ENCODE assay signal across 22 cellular contexts in genomic region chr10:61967298-61967697, GRCh38.
DNase-seq lines count a peak whose midpoint lies in the region; ATAC-seq and TF ChIP-seq lines count a peak whose summit lies in the region.
"Had no signal": no experiment of that assay in that cellular context is flagged by ENCODE, and none has a peak within 500 bp of the region (broad histone marks: within the 10 kb centered on the region; RNA-seq: fewer than 3 reads in every experiment).

No MANE protein-coding gene starts in this region.

- H3K9me3 ChIP-seq in Caco-2 = no peaks in the 10 kb centered on the region

- CTCF ChIA-PET in Caco-2 (lab: Charles Lee) (no interaction called here), activated B cell treated with CpG ODN at 0.5 μM for 24 hours (lab: Charles Lee) (interaction anchor here (0.7 to 1.3 kb wide), 2 partner anchors 52 to 71 kb away, joined by 3 to 6 read pairs; no protein-coding TSS in a partner anchor)

- no peak for DNase-seq in activated CD4-positive, alpha-beta T cell treated with anti-CD3 and anti-CD28 coated beads, Interleukin-2, amount 10 ng/mL, durations not matched to agents 24 days and 14 days
- no peak for DNase-seq in activated CD4-positive, alpha-beta T cell treated with anti-CD3 and anti-CD28 coated beads for 48 hours
- DNase-seq in Caco-2 = no peak
- no peak for DNase-seq in activated B cell treated with CpG ODN at 0.5 μM for 24 hours
- no peak for DNase-seq in omental fat pad (ENCODE audit: low spot score)
- DNase-seq: 8988T; CD4-positive, CD25-positive, alpha-beta regulatory T cell; COR-L47; NCI-H1105 treated with DMSO at 0.1 percent for 48 hours; NCI-H187; NCI-H2107; NCI-H2227 treated with DMSO at 0.1 percent for 48 hours; NCI-H524; NCI-H82; PC-3; RPMI8226; SHP77 treated with DMSO at 0.1 percent for 48 hours had no signal

- peaks cover 68% of the 10 kb centered on the region for H3K36me3 Mint-ChIP-seq in activated CD4-positive, alpha-beta T cell treated with anti-CD3 and anti-CD28 coated beads, Interleukin-2, amount 10 ng/mL, durations not matched to agents 24 days and 14 days (ENCODE audit: low read depth)
- peaks cover 91% of the 10 kb centered on the region for H3K36me3 Mint-ChIP-seq in Caco-2 (ENCODE audit: insufficient read depth, unreplicated experiment)
- peaks cover 67% of the 10 kb centered on the region for H3K36me3 Mint-ChIP-seq in activated B cell treated with CpG ODN at 0.5 μM for 24 hours (ENCODE audit: low read depth)
- H3K36me3 Mint-ChIP-seq in nephron (ENCODE audit: low read depth) = peaks cover 41% of the 10 kb centered on the region

- no peak overlapping the region for H3K4me3 ChIP-seq in Caco-2 (ENCODE audit: low read depth, low read length)
- H3K4me3 ChIP-seq: GM23338, K562 had no signal

- no peak overlapping the region for H3K4me3 Mint-ChIP-seq in activated CD4-positive, alpha-beta T cell treated with anti-CD3 and anti-CD28 coated beads, Interleukin-2, amount 10 ng/mL, durations not matched to agents 24 days and 14 days
- H3K4me3 Mint-ChIP-seq in Caco-2 (ENCODE audit: unreplicated experiment) (peak overlapping the region; percentile 16), activated B cell treated with CpG ODN at 0.5 μM for 24 hours (no peak overlapping the region), nephron (no peak overlapping the region)
- H3K4me3 Mint-ChIP-seq: CD4-positive, CD25-positive, alpha-beta regulatory T cell; GM23338 had no signal

- peak overlapping the region; percentile 58 for H3K27ac Mint-ChIP-seq in activated CD4-positive, alpha-beta T cell treated with anti-CD3 and anti-CD28 coated beads, Interleukin-2, amount 10 ng/mL, durations not matched to agents 24 days and 14 days
- H3K27ac Mint-ChIP-seq in Caco-2 (ENCODE audit: unreplicated experiment) (peak overlapping the region; percentile 79), activated B cell treated with CpG ODN at 0.5 μM for 24 hours (peak overlapping the region; percentile 69), nephron (peak overlapping the region; percentile 95 to 96 (median 96))
- H3K27ac Mint-ChIP-seq: GM23338 had no signal

- POLR2A ChIA-PET in Caco-2 (lab: Charles Lee) (no interaction called here), activated B cell treated with CpG ODN at 0.5 μM for 24 hours (lab: Charles Lee) (interaction anchor here (1.0 to 2.4 kb wide), 6 partner anchors 8 to 82 kb away, joined by 3 to 10 read pairs (median 4); no protein-coding TSS in a partner anchor)

- H3K4me1 Mint-ChIP-seq in activated CD4-positive, alpha-beta T cell treated with anti-CD3 and anti-CD28 coated beads, Interleukin-2, amount 10 ng/mL, durations not matched to agents 24 days and 14 days = peaks cover 72% of the 10 kb centered on the region
- H3K4me1 Mint-ChIP-seq in Caco-2 (ENCODE audit: low read depth, unreplicated experiment) = peaks cover 77% of the 10 kb centered on the region
- peaks cover 76% of the 10 kb centered on the region for H3K4me1 Mint-ChIP-seq in activated B cell treated with CpG ODN at 0.5 μM for 24 hours
- peaks cover 83% of the 10 kb centered on the region for H3K4me1 Mint-ChIP-seq in nephron

- ATAC-seq in activated B cell treated with CpG ODN at 0.5 μM for 24 hours (ENCODE audit: low read depth) (no peak), omental fat pad (ENCODE audit: low FRiP score) (no peak), GM18868 (IDR thresholded peaks at IDR 0.05; ENCODE audit: unreplicated experiment) (no peak), HG03460 (IDR thresholded peaks at IDR 0.05; ENCODE audit: unreplicated experiment) (no peak)
- ATAC-seq: GM23338, K562, PC-3 had no signal

- H3K27me3 ChIP-seq in Caco-2 (replicated peaks; ENCODE audit: control insufficient read depth, insufficient read depth, low read length) = no peaks in the 10 kb centered on the region

- H3K36me3 ChIP-seq in Caco-2 (ENCODE audit: control insufficient read depth, insufficient read depth, low read length) = peaks cover 10% of the 10 kb centered on the region

- no peaks in the 10 kb centered on the region for H3K27me3 Mint-ChIP-seq in activated CD4-positive, alpha-beta T cell treated with anti-CD3 and anti-CD28 coated beads, Interleukin-2, amount 10 ng/mL, durations not matched to agents 24 days and 14 days
- H3K27me3 Mint-ChIP-seq in Caco-2 (ENCODE audit: insufficient read depth, unreplicated experiment) (no peaks in the 10 kb centered on the region), activated B cell treated with CpG ODN at 0.5 μM for 24 hours (no peaks in the 10 kb centered on the region), nephron (ENCODE audit: low read depth) (no peaks in the 10 kb centered on the region)
- H3K27me3 Mint-ChIP-seq: CD4-positive, CD25-positive, alpha-beta regulatory T cell had no signal

- intact Hi-C loops in activated CD4-positive, alpha-beta T cell treated with anti-CD3 and anti-CD28 coated beads, Interleukin-2, amount 10 ng/mL, durations not matched to agents 24 days and 14 days (cut with micrococcal nuclease) = no loop called here
- intact Hi-C loops in Caco-2 (cut with micrococcal nuclease; ENCODE audit: unreplicated experiment) = no loop called here
- intact Hi-C loops in activated B cell treated with CpG ODN at 0.5 μM for 24 hours (cut with micrococcal nuclease) = loop anchor here (1.0 kb wide), 2 partner anchors 8 kb away; no protein-coding TSS in a partner anchor

- no peaks in the 10 kb centered on the region for H3K9me3 Mint-ChIP-seq in activated CD4-positive, alpha-beta T cell treated with anti-CD3 and anti-CD28 coated beads, Interleukin-2, amount 10 ng/mL, durations not matched to agents 24 days and 14 days
- no peaks in the 10 kb centered on the region for H3K9me3 Mint-ChIP-seq in Caco-2 (ENCODE audit: unreplicated experiment)
- H3K9me3 Mint-ChIP-seq in activated B cell treated with CpG ODN at 0.5 μM for 24 hours = no peaks in the 10 kb centered on the region
- no peaks in the 10 kb centered on the region for H3K9me3 Mint-ChIP-seq in nephron
- H3K9me3 Mint-ChIP-seq: GM23338 had no signal

- peaks cover 81% of the 10 kb centered on the region for H3K4me1 ChIP-seq in Caco-2

- no TSS peak for BruUV-seq in Caco-2 (replicated peaks; lab: Mats Ljungman, UMichigan)

- TF ChIP-seq CTCF in Caco-2 (IDR thresholded peaks at IDR 0.05; ENCODE audit: insufficient read depth in 1 of 2, low read depth in 1 of 2, low read length in 1 of 2, severe bottlenecking in 1 of 2, unreplicated experiment in 1 of 2) (no peak), activated B cell treated with CpG ODN at 0.5 μM for 24 hours (IDR thresholded peaks at IDR 0.05) (no peak), nephron (IDR thresholded peaks at IDR 0.05; ENCODE audit: unreplicated experiment in 3 of 3) (no peak), omental fat pad (IDR thresholded peaks at IDR 0.05) (no peak)
